In genomic region chr1:206075786-206076725, GRCh38 we compare ENCODE assay signal across 1 cellular context.
TF ChIP-seq lines count a peak whose summit lies in the region.

No MANE protein-coding gene starts in this region.

TF ChIP-seq in H1, 55 proteins besides CTCF, POLR2A, EP300 and RAD21 (continued from another document):
- no peak for TF ChIP-seq CEBPB (IDR thresholded peaks at IDR 0.05; ENCODE audit: low read depth, low read length)
- TF ChIP-seq HDAC6 (IDR thresholded peaks at IDR 0.05; ENCODE audit: low read depth, low read length), result no peak
- no peak for TF ChIP-seq ATF3 (IDR thresholded peaks at IDR 0.05; ENCODE audit: insufficient read depth, low read depth, low read length)
- TF ChIP-seq SP2 (IDR thresholded peaks at IDR 0.05; ENCODE audit: low read length), result no peak
- TF ChIP-seq RXRA (IDR thresholded peaks at IDR 0.05; ENCODE audit: insufficient read depth, low read depth, low read length), result no peak
- TF ChIP-seq CBX5 (IDR thresholded peaks at IDR 0.05; ENCODE audit: low read depth, low read length), result no peak
- no peak for TF ChIP-seq PHF8 (conservative IDR thresholded peaks at IDR 0.05; ENCODE audit: low read depth, low read length)
- TF ChIP-seq HDAC2 (IDR thresholded peaks at IDR 0.05; ENCODE audit: borderline replicate concordance in 1 of 2, low read depth in 2 of 2, low read length in 2 of 2), result no peak
- TF ChIP-seq JUND (IDR thresholded peaks at IDR 0.05; ENCODE audit: low read length), result no peak
